1 cellular context compared by ENCODE assay signal in genomic region chr15:39261397-39261796, GRCh38.
TF ChIP-seq lines count a peak whose summit lies in the region.

No MANE protein-coding gene starts in this region.

TF ChIP-seq in HepG2, 621 proteins besides CTCF, POLR2A, EP300 and RAD21 (continued from another document):
- no peak for TF ChIP-seq ZNF318 (CRISPR knock-in tag; IDR thresholded peaks at IDR 0.05)
- TF ChIP-seq ZNF841 (CRISPR knock-in tag; IDR thresholded peaks at IDR 0.05; ENCODE audit: borderline replicate concordance), result no peak
- TF ChIP-seq ZSCAN20 (CRISPR knock-in tag; IDR thresholded peaks at IDR 0.05; ENCODE audit: borderline replicate concordance), result no peak
